Comparison of ENCODE assay signal across 10 cellular contexts in genomic region chr1:59846895-59847282, GRCh38. TPM values are rescaled to one million over a fixed set of nuclear protein-coding genes. Genes with fewer than 3 reads are reported as not detected.
"Had no signal": no experiment of that assay in that cellular context is flagged by ENCODE, and none has a peak within 500 bp of the region (broad histone marks: within the 10 kb centered on the region; RNA-seq: fewer than 3 reads in every experiment).

No MANE protein-coding gene starts in this region.

- H3K4me3 Mint-ChIP-seq: IgD-negative memory B cell had no signal

- H3K4me3 ChIP-seq: K562 had no signal

- H3K27ac ChIP-seq: HL-60, KMS-11 had no signal

- ATAC-seq: HepG2, K562 had no signal

- DNase-seq: IMR-90, KBM-7, KG1 had no signal

- H3K9ac ChIP-seq: KMS-11 had no signal

- H3K4me1 Mint-ChIP-seq: IgD-negative memory B cell had no signal

- H3K27me3 Mint-ChIP-seq: IgD-negative memory B cell had no signal

- H3K27ac Mint-ChIP-seq: IgD-negative memory B cell had no signal

- FAIRE-seq: HepG2, HTR-8/SVneo, K562 had no signal

RNA-seq across cellular contexts. Expression of gene HOOK1, which starts 32.1 kb away (rescaled TPM):
- total RNA-seq: HT1080, IMR-90 had no signal
- polyA plus RNA-seq: IMR-90, K562 had no signal
